ENCODE assay signal across 10 cellular contexts in the genomic region with DNA sequence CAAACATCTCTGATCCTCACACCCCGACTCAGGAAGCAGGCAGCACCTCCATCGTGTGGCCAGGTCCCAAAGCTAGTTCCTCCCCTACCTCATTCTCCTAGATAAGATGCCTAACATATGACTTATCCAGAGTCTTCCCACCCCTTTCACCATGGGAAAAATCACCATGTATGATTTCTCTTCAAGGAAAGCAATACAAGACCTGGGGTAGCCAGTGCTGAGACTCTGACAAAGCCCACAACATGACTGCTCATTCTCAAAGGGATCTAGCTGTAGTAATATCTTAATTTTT. TPM values are rescaled to one million over a fixed set of nuclear protein-coding genes. Genes with fewer than 3 reads are reported as not detected.
A peak's percentile ranks its signal among the peaks of the same experiment; 100 is the strongest.
DNase-seq lines count a peak whose midpoint lies in the region; ATAC-seq, FAIRE-seq and TF ChIP-seq lines count a peak whose summit lies in the region.
"Had no signal": no experiment of that assay in that cellular context is flagged by ENCODE, and none has a peak within 500 bp of the region (broad histone marks: within the 10 kb centered on the region; RNA-seq: fewer than 3 reads in every experiment).

No MANE protein-coding gene starts in this region.

- no peaks in the 10 kb centered on the region for H3K27me3 Mint-ChIP-seq in activated CD8-positive, alpha-beta T cell treated with anti-CD3 and anti-CD28 coated beads for 36 hours

- H3K9me3 ChIP-seq in left ventricle myocardium inferior (replicated peaks) (no peaks in the 10 kb centered on the region), keratinocyte (ENCODE audit: control insufficient read depth, low read depth, low read length) (no peaks in the 10 kb centered on the region), tibial artery (no peaks in the 10 kb centered on the region)

- peaks cover 34% of the 10 kb centered on the region for H3K79me2 ChIP-seq in keratinocyte (ENCODE audit: control insufficient read depth, insufficient read depth, low read length)

- no peak overlapping the region for H3K9ac ChIP-seq in keratinocyte (ENCODE audit: control insufficient read depth, extremely low read depth, insufficient read depth, low read length)

- no peak overlapping the region for H3K27ac ChIP-seq in left ventricle myocardium inferior (replicated peaks)
- no peak overlapping the region for H3K27ac ChIP-seq in keratinocyte (ENCODE audit: control insufficient read depth, insufficient read depth, low read length)
- H3K27ac ChIP-seq in tibial artery: no peak overlapping the region

- H3K4me3 Mint-ChIP-seq in activated CD8-positive, alpha-beta T cell treated with anti-CD3 and anti-CD28 coated beads for 36 hours: peak overlapping the region; percentile 15

- H3K27ac Mint-ChIP-seq in activated CD8-positive, alpha-beta T cell treated with anti-CD3 and anti-CD28 coated beads for 36 hours: no peak overlapping the region
- H3K27ac Mint-ChIP-seq: activated naive CD4-positive, alpha-beta T cell treated with anti-CD3 and anti-CD28 coated beads, Interleukin-2, amount 10 ng/mL, durations not matched to agents 7 days and 5 days had no signal

- H2AFZ ChIP-seq in keratinocyte (ENCODE audit: control insufficient read depth, low read length): peak overlapping the region; percentile 51

- no peak for TF ChIP-seq CTCF in left ventricle myocardium inferior (IDR thresholded peaks at IDR 0.05; ENCODE audit: borderline replicate concordance)
- no peak for TF ChIP-seq CTCF in activated CD8-positive, alpha-beta T cell treated with anti-CD3 and anti-CD28 coated beads for 36 hours (IDR thresholded peaks at IDR 0.05)
- TF ChIP-seq CTCF in keratinocyte (optimal IDR thresholded peaks at IDR 0.05 in 1 of 3, IDR thresholded peaks at IDR 0.05 in 1 of 3, conservative IDR thresholded peaks at IDR 0.05 in 1 of 3; ENCODE audit: extremely low read depth in 1 of 3, insufficient read depth in 2 of 3, low read length in 3 of 3): peak in 1 of 3 experiments; percentile 4
- no peak for TF ChIP-seq CTCF in tibial artery (IDR thresholded peaks at IDR 0.05)
- TF ChIP-seq CTCF in foreskin fibroblast (IDR thresholded peaks at IDR 0.05; ENCODE audit: low read depth, low read length): no peak

- POLR2A ChIA-PET in activated CD8-positive, alpha-beta T cell treated with anti-CD3 and anti-CD28 coated beads for 36 hours (lab: Charles Lee): interaction anchor here (0.6 to 1.5 kb wide), 2 partner anchors 87 to 212 kb away, joined by 3 to 4 read pairs; no protein-coding TSS in a partner anchor

- H3K4me2 ChIP-seq in keratinocyte (ENCODE audit: control insufficient read depth, extremely low read depth, insufficient read depth, low read depth, low read length): peak overlapping the region; percentile 97

- intact Hi-C loops in left ventricle myocardium inferior (cut with micrococcal nuclease) (no loop called here), Right ventricle myocardium inferior (cut with DNase I) (loop anchor here (5.0 kb wide), 1 partner anchor 216 kb away; no protein-coding TSS in a partner anchor), tibial artery (cut with DNase I; ENCODE audit: low total_unique reads) (loop anchor here (10.0 kb wide), 1 partner anchor 183 kb away; a partner anchor contains a TSS)
- intact Hi-C loops in activated CD8-positive, alpha-beta T cell treated with anti-CD3 and anti-CD28 coated beads for 36 hours (cut with micrococcal nuclease): no loop called here

- peaks cover 16% of the 10 kb centered on the region for H3K4me1 Mint-ChIP-seq in activated CD8-positive, alpha-beta T cell treated with anti-CD3 and anti-CD28 coated beads for 36 hours (ENCODE audit: low read depth)

- H3K27me3 ChIP-seq in left ventricle myocardium inferior (ENCODE audit: low read depth): no peaks in the 10 kb centered on the region
- no peaks in the 10 kb centered on the region for H3K27me3 ChIP-seq in keratinocyte (ENCODE audit: control insufficient read depth, extremely low read depth, insufficient read depth, low read length)
- no peaks in the 10 kb centered on the region for H3K27me3 ChIP-seq in tibial artery

- no peaks in the 10 kb centered on the region for H3K36me3 ChIP-seq in left ventricle myocardium inferior
- H3K36me3 ChIP-seq in keratinocyte (ENCODE audit: control insufficient read depth in 2 of 2, extremely low read depth in 1 of 2, insufficient read depth in 2 of 2, low read length in 2 of 2): peaks cover 0 to 3% of the 10 kb centered on the region in 2 experiments
- no peaks in the 10 kb centered on the region for H3K36me3 ChIP-seq in tibial artery

- peaks cover 2% of the 10 kb centered on the region for H3K9me1 ChIP-seq in keratinocyte (ENCODE audit: control insufficient read depth, extremely low read depth, insufficient read depth, low read length)

- peaks cover 3% of the 10 kb centered on the region for H4K20me1 ChIP-seq in keratinocyte (ENCODE audit: control insufficient read depth, extremely low read depth, insufficient read depth, low read length)

- FAIRE-seq in keratinocyte (lab: Jason Lieb, UNC): no peak
- FAIRE-seq: small intestine had no signal

- no peaks in the 10 kb centered on the region for H3K36me3 Mint-ChIP-seq in activated CD8-positive, alpha-beta T cell treated with anti-CD3 and anti-CD28 coated beads for 36 hours (ENCODE audit: low read depth)
- H3K36me3 Mint-ChIP-seq: activated naive CD4-positive, alpha-beta T cell treated with anti-CD3 and anti-CD28 coated beads, Interleukin-2, amount 10 ng/mL, durations not matched to agents 7 days and 5 days had no signal

- CTCF ChIA-PET in activated CD8-positive, alpha-beta T cell treated with anti-CD3 and anti-CD28 coated beads for 36 hours (lab: Charles Lee): interaction anchor here (0.7 to 3.9 kb wide), 47 partner anchors 9 to 309 kb away, joined by 3 to 72 read pairs (median 6); a partner anchor contains a TSS

- H3K4me3 ChIP-seq in left ventricle myocardium inferior: peak overlapping the region; percentile 26
- no peak overlapping the region for H3K4me3 ChIP-seq in keratinocyte (ENCODE audit: control insufficient read depth in 2 of 3, extremely low read depth in 1 of 3, insufficient read depth in 2 of 3, low read depth in 1 of 3, low read length in 3 of 3)
- H3K4me3 ChIP-seq in tibial artery: peak overlapping the region; percentile 17 to 22
- H3K4me3 ChIP-seq in foreskin fibroblast (ENCODE audit: low read depth in 1 of 2, low read length in 2 of 2): peak overlapping the region in 1 of 2 donors; percentile 40

- H3K4me1 ChIP-seq in left ventricle myocardium inferior: peaks cover 16% of the 10 kb centered on the region
- peaks cover 36% of the 10 kb centered on the region for H3K4me1 ChIP-seq in keratinocyte (ENCODE audit: control insufficient read depth, extremely low read depth, insufficient read depth, low read length)
- peaks cover 0 to 11% (median 3%) of the 10 kb centered on the region in 4 donors for H3K4me1 ChIP-seq in tibial artery

- no peak for ATAC-seq in Right ventricle myocardium inferior
- no peak for ATAC-seq in activated CD8-positive, alpha-beta T cell treated with anti-CD3 and anti-CD28 coated beads for 36 hours

- no peak for DNase-seq in left ventricle myocardium inferior
- no peak for DNase-seq in Right ventricle myocardium inferior (ENCODE audit: missing footprints)
- DNase-seq in activated CD8-positive, alpha-beta T cell treated with anti-CD3 and anti-CD28 coated beads for 36 hours: no peak
- DNase-seq in keratinocyte (ENCODE audit: low read depth, low spot score): no peak
- no peak for DNase-seq in tibial artery
- DNase-seq in foreskin fibroblast: no peak
- DNase-seq in NCI-H187 treated with DMSO at 0.1 percent for 48 hours (lab: John Stamatoyannopoulos, UW): no peak
- no peak for DNase-seq in stimulated activated naive CD4-positive, alpha-beta T cell treated with Interleukin-2 at 50 U/mL for 16 hours (lab: John Stamatoyannopoulos, UW)

- dilution Hi-C loops in keratinocyte (cut with MboI; ENCODE audit: extremely low pct_ligation_motif_present, low sequenced_read_pairs): no loop called here

- H3K9me3 Mint-ChIP-seq in activated CD8-positive, alpha-beta T cell treated with anti-CD3 and anti-CD28 coated beads for 36 hours: no peaks in the 10 kb centered on the region
- H3K9me3 Mint-ChIP-seq: activated naive CD4-positive, alpha-beta T cell treated with anti-CD3 and anti-CD28 coated beads, Interleukin-2, amount 10 ng/mL, durations not matched to agents 7 days and 5 days had no signal

RNA-seq across cellular contexts. Expression of a gene that starts 45.1 kb away (rescaled TPM):
- 11.3 TPM for total RNA-seq in left ventricle myocardium inferior
- total RNA-seq in Right ventricle myocardium inferior: 10.9 TPM
- total RNA-seq in activated CD8-positive, alpha-beta T cell treated with anti-CD3 and anti-CD28 coated beads for 36 hours: 1 to 10 TPM; 3.2 to 3.5 TPM
- 18.0 to 25.1 TPM (median 23.1 TPM) in 3 replicates for polyA plus RNA-seq in keratinocyte
- 4.4 TPM for polyA plus RNA-seq in keratinocyte (2011; ENCODE audit: low read depth)
- 18.2 and 22.7 TPM in 2 replicates for polyA plus RNA-seq in keratinocyte (2011; cell fraction: cytosol; rRNA removed)
- 43.4 and 45.6 TPM in 2 replicates for polyA plus RNA-seq in keratinocyte (2011; cell fraction: nucleus; rRNA removed)
- polyA plus RNA-seq in keratinocyte (2012; ENCODE audit: low replicate concordance): 14.5 and 15.8 TPM in 2 replicates
- polyA minus RNA-seq in keratinocyte: 30.8 to 60.5 TPM (median 46.1 TPM) in 3 replicates
- 37.2 TPM for polyA minus RNA-seq in keratinocyte (2011; cell fraction: cytosol; rRNA and poly(A)+ RNA removed)
- 41.9 and 58.3 TPM in 2 replicates for polyA minus RNA-seq in keratinocyte (2011; cell fraction: nucleus; rRNA and poly(A)+ RNA removed)

RNA-seq across cellular contexts. Expression of a gene that starts 46.9 kb away (rescaled TPM):
- total RNA-seq in left ventricle myocardium inferior (8.3 TPM), Right ventricle myocardium inferior (11.8 TPM)
- total RNA-seq in activated CD8-positive, alpha-beta T cell treated with anti-CD3 and anti-CD28 coated beads for 36 hours: 10 to 100 TPM; 48.0 to 49.4 TPM
- 13.1 to 24.3 TPM (median 15.7 TPM) in 3 replicates for polyA plus RNA-seq in keratinocyte
- 11.0 TPM for polyA plus RNA-seq in keratinocyte (2011; ENCODE audit: low read depth)
- polyA plus RNA-seq in keratinocyte (2011; cell fraction: cytosol; rRNA removed): 12.6 and 13.9 TPM in 2 replicates
- polyA plus RNA-seq in keratinocyte (2011; cell fraction: nucleus; rRNA removed): 12.9 and 14.0 TPM in 2 replicates
- 6.8 and 19.0 TPM in 2 replicates for polyA plus RNA-seq in keratinocyte (2012; ENCODE audit: low replicate concordance)
- 11.3 to 45.6 TPM (median 20.7 TPM) in 3 replicates for polyA minus RNA-seq in keratinocyte
- 10.7 TPM for polyA minus RNA-seq in keratinocyte (2011; cell fraction: cytosol; rRNA and poly(A)+ RNA removed)
- polyA minus RNA-seq in keratinocyte (2011; cell fraction: nucleus; rRNA and poly(A)+ RNA removed): 6.3 and 7.1 TPM in 2 replicates

Comparison
In these comparisons a context has a peak if more than half of its experiments do, and no peak if none do; other contexts are left out.
1. intact Hi-C loops: an anchor here in Right ventricle myocardium inferior (5.0 kb wide) and tibial artery (10.0 kb wide); none called in left ventricle myocardium inferior and activated CD8-positive, alpha-beta T cell treated with anti-CD3 and anti-CD28 coated beads for 36 hours.
2. H3K4me3 ChIP-seq: peak in left ventricle myocardium inferior (single experiment) and tibial artery (2 of 2); none in keratinocyte (0 of 3).